ENCODE assay signal across 25 cellular contexts in genomic region chr9:2134391-2134790, GRCh38.
A peak's percentile ranks its signal among the peaks of the same experiment; 100 is the strongest.
DNase-seq lines count a peak whose midpoint lies in the region; ATAC-seq and TF ChIP-seq lines count a peak whose summit lies in the region.
"Had no signal": no experiment of that assay in that cellular context is flagged by ENCODE, and none has a peak within 500 bp of the region (broad histone marks: within the 10 kb centered on the region; RNA-seq: fewer than 3 reads in every experiment).

No MANE protein-coding gene starts in this region.

- DNase-seq in heart left ventricle, result no peak
- DNase-seq in left cardiac atrium, result no peak
- DNase-seq in dermis microvascular lymphatic vessel endothelial cell (ENCODE audit: low read depth in 2 of 2), result peak; percentile 16 to 55
- peak; percentile 40 to 66 for DNase-seq in lung microvascular endothelial cell (ENCODE audit: low read depth in 2 of 2)
- no peak for DNase-seq in NCI-H345 (lab: John Stamatoyannopoulos, UW)
- DNase-seq in NCI-H146 treated with DMSO at 0.1 percent for 48 hours (lab: John Stamatoyannopoulos, UW; ENCODE audit: unreplicated experiment), result no peak
- no peak for DNase-seq in endothelial cell (ENCODE audit: low spot score)
- DNase-seq: activated naive CD4-positive, alpha-beta T cell; activated T-cell treated with anti-CD3 and anti-CD28 coated beads, Interleukin-2, amount 50 U/mL, for 4 hours; adrenal gland; caudate nucleus; DMS79 treated with DMSO at 0.1 percent for 48 hours; glutamatergic neuron; left lung; NCI-H1105; NCI-H2029 treated with DMSO at 0.1 percent for 48 hours; NCI-H2227 treated with DMSO at 0.1 percent for 48 hours; NCI-H748 treated with DMSO at 0.1 percent for 48 hours; psoas muscle; T-helper 17 cell; transverse colon had no signal

- no peaks in the 10 kb centered on the region for H3K9me3 Mint-ChIP-seq in endothelial cell (ENCODE audit: unreplicated experiment)
- H3K9me3 Mint-ChIP-seq: activated T-cell treated with anti-CD3 and anti-CD28 coated beads, Interleukin-2, amount 50 U/mL, for 4 hours; dendritic cell treated with granulocyte-macrophage colony-stimulating factor and Interleukin-4, amounts not matched to agents 40 ng/mL and 50 ng/mL, for 4 days had no signal

- no peak for TF ChIP-seq POLR2A in heart left ventricle (IDR thresholded peaks at IDR 0.05)

- H3K36me3 Mint-ChIP-seq in endothelial cell (ENCODE audit: low read depth, unreplicated experiment), result no peaks in the 10 kb centered on the region

- peak overlapping the region in 6 of 12 donors; percentile 6 to 52 (median 21) for H3K27ac ChIP-seq in heart left ventricle
- H3K27ac ChIP-seq: adrenal gland, left lung, psoas muscle, SK-N-MC, skin epidermis, transverse colon had no signal

- peak; percentile 10 to 70 (median 44) for ATAC-seq in heart left ventricle
- ATAC-seq in left cardiac atrium, result no peak
- no peak for ATAC-seq in GM18511 (IDR thresholded peaks at IDR 0.05; ENCODE audit: unreplicated experiment)
- ATAC-seq: activated T-cell treated with anti-CD3 and anti-CD28 coated beads, Interleukin-2, amount 50 U/mL, for 4 hours; left lung; T-helper 17 cell had no signal

- H3K4me3 ChIP-seq in heart left ventricle, result no peak overlapping the region
- H3K4me3 ChIP-seq: adrenal gland, left lung, psoas muscle, SK-N-MC, skin epidermis, transverse colon had no signal

- H3K27ac Mint-ChIP-seq in endothelial cell (ENCODE audit: unreplicated experiment), result no peak overlapping the region
- H3K27ac Mint-ChIP-seq: dendritic cell treated with granulocyte-macrophage colony-stimulating factor and Interleukin-4, amounts not matched to agents 40 ng/mL and 50 ng/mL, for 4 days; T-helper 17 cell had no signal

- peaks cover 0 to 48% (median 22%) of the 10 kb centered on the region in 12 donors for H3K4me1 ChIP-seq in heart left ventricle
- H3K4me1 ChIP-seq: transverse colon had no signal

- H3K36me3 ChIP-seq in heart left ventricle, result peaks cover 0 to 45% (median 17%) of the 10 kb centered on the region in 9 donors

- no peaks in the 10 kb centered on the region for H3K27me3 Mint-ChIP-seq in endothelial cell (ENCODE audit: unreplicated experiment)
- H3K27me3 Mint-ChIP-seq: dendritic cell treated with granulocyte-macrophage colony-stimulating factor and Interleukin-4, amounts not matched to agents 40 ng/mL and 50 ng/mL, for 4 days; T-helper 17 cell had no signal

- WGBS in heart left ventricle, 4 donors, result 57 to 68% (median 62%) methylated on average over 2 of the region's 2 CpGs

- intact Hi-C loops in heart left ventricle (cut with DNase I), result loop anchor here (5.0 to 10.0 kb wide), 13 partner anchors 43 to 708 kb away; partner anchors contain the start of genes VLDLR (in 2 of the 10) and PUM3 (in 1 of the 10)
- intact Hi-C loops in left cardiac atrium (cut with DNase I), result loop anchor here in 1 of 2 donors (5.0 to 10.0 kb wide), 4 partner anchors 48 to 703 kb away; partner anchors contain the start of gene VLDLR

- TF ChIP-seq CTCF in heart left ventricle (IDR thresholded peaks at IDR 0.05) (no peak), endothelial cell (IDR thresholded peaks at IDR 0.05; ENCODE audit: unreplicated experiment) (no peak)

- H3K4me3 Mint-ChIP-seq in endothelial cell (ENCODE audit: unreplicated experiment), result no peak overlapping the region
- H3K4me3 Mint-ChIP-seq: activated T-cell treated with anti-CD3 and anti-CD28 coated beads, Interleukin-2, amount 50 U/mL, for 4 hours; dendritic cell treated with granulocyte-macrophage colony-stimulating factor and Interleukin-4, amounts not matched to agents 40 ng/mL and 50 ng/mL, for 4 days; T-helper 17 cell had no signal

- peaks cover 9% of the 10 kb centered on the region for H3K4me1 Mint-ChIP-seq in endothelial cell (ENCODE audit: unreplicated experiment)

- no peaks in the 10 kb centered on the region for H3K27me3 ChIP-seq in heart left ventricle
- H3K27me3 ChIP-seq: adrenal gland, left lung, transverse colon had no signal

- H3K9me3 ChIP-seq in heart left ventricle, result no peaks in the 10 kb centered on the region
- H3K9me3 ChIP-seq: adrenal gland, left lung, psoas muscle, transverse colon had no signal

Comparison
In these comparisons a context has a peak if more than half of its experiments do, and no peak if none do; other contexts are left out.
1. ATAC-seq: peak in heart left ventricle (4 of 4); none in left cardiac atrium (0 of 2) and GM18511 (single experiment).
2. DNase-seq: peak in dermis microvascular lymphatic vessel endothelial cell (2 of 2) and lung microvascular endothelial cell (2 of 2); none in heart left ventricle (0 of 5), left cardiac atrium (single experiment), NCI-H345 (single experiment), NCI-H146 treated with DMSO at 0.1 percent for 48 hours (single experiment) and endothelial cell (single experiment).